Comparison of ENCODE assay signal across 15 cellular contexts in genomic region chr10:98852686-98853085, GRCh38.
DNase-seq lines count a peak whose midpoint lies in the region; ATAC-seq and TF ChIP-seq lines count a peak whose summit lies in the region.
"Had no signal": no experiment of that assay in that cellular context is flagged by ENCODE, and none has a peak within 500 bp of the region (broad histone marks: within the 10 kb centered on the region; RNA-seq: fewer than 3 reads in every experiment).

No MANE protein-coding gene starts in this region.

- H3K23ac ChIP-seq in IMR-90 (ENCODE audit: low read depth, low read length): no peak overlapping the region

- H4K8ac ChIP-seq in IMR-90 (ENCODE audit: low read depth in 2 of 2, low read length in 2 of 2): no peak overlapping the region

- H3K4me1 Mint-ChIP-seq in activated T-helper 1 cell treated with anti-CD3 and anti-CD28 coated beads, Interleukin-12 subunit alpha, Interleukin-12 subunit beta, Interleukin-2, Interleukin-4 antibody, amounts not matched to agents 30 ng/mL and 10 ng/mL and 1 ng/mL, durations not matched to agents 14 hours and 24 hours and 36 hours (ENCODE audit: low read depth): no peaks in the 10 kb centered on the region

- H3F3A ChIP-seq in DOHH2 (ENCODE audit: control insufficient read depth, insufficient read depth) (no peaks in the 10 kb centered on the region), smooth muscle cell (ENCODE audit: low read depth) (no peaks in the 10 kb centered on the region)

- H4K20me1 ChIP-seq in DOHH2 (ENCODE audit: control insufficient read depth, insufficient read depth, low read depth, low read length): no peaks in the 10 kb centered on the region
- no peaks in the 10 kb centered on the region for H4K20me1 ChIP-seq in IMR-90 (ENCODE audit: insufficient read depth, low read length)
- no peaks in the 10 kb centered on the region for H4K20me1 ChIP-seq in smooth muscle cell (ENCODE audit: low read depth)

- CTCF ChIA-PET in IMR-90 (lab: Yijun Ruan, JAX): interaction anchor here (0.6 to 0.8 kb wide), 2 partner anchors 46 to 49 kb away, joined by 3 read pairs; no protein-coding TSS in a partner anchor

- H3K79me1 ChIP-seq in IMR-90 (ENCODE audit: low read depth in 1 of 2, low read length in 2 of 2): no peaks in the 10 kb centered on the region

- peak; percentile 34 for TF ChIP-seq CTCF in DOHH2 (IDR thresholded peaks at IDR 0.05; ENCODE audit: low read depth, low read length, poor library complexity, severe bottlenecking)
- TF ChIP-seq CTCF in IMR-90 (conservative IDR thresholded peaks at IDR 0.05; ENCODE audit: low read depth, low read length): no peak
- peak; percentile 7 for TF ChIP-seq CTCF in RWPE2 (IDR thresholded peaks at IDR 0.05; ENCODE audit: poor library complexity, severe bottlenecking)
- peak; percentile 18 for TF ChIP-seq CTCF in kidney epithelial cell (IDR thresholded peaks at IDR 0.05; ENCODE audit: insufficient read depth, low read length, poor library complexity, severe bottlenecking)
- TF ChIP-seq CTCF in colonic mucosa (IDR thresholded peaks at IDR 0.05): no peak
- no peak for TF ChIP-seq CTCF in smooth muscle cell (IDR thresholded peaks at IDR 0.05; ENCODE audit: borderline replicate concordance, insufficient read depth, poor library complexity, severe bottlenecking)
- peak in 1 of 2 donors; percentile 13 for TF ChIP-seq CTCF in right atrium auricular region (IDR thresholded peaks at IDR 0.05)

- no peak overlapping the region for H3K9ac ChIP-seq in IMR-90 (ENCODE audit: low read depth, low read length)
- no peak overlapping the region for H3K9ac ChIP-seq in colonic mucosa (ENCODE audit: low read depth in 2 of 2, low read length in 2 of 2)
- H3K9ac ChIP-seq in smooth muscle cell (ENCODE audit: low read depth): no peak overlapping the region

- no peak overlapping the region; the same call in 1 of the 2 replicates for H3K56ac ChIP-seq in IMR-90 (ENCODE audit: extremely low read depth, insufficient read depth, low read length)

- H3K79me2 ChIP-seq in DOHH2 (ENCODE audit: control insufficient read depth, low read length): no peaks in the 10 kb centered on the region
- H3K79me2 ChIP-seq in smooth muscle cell (ENCODE audit: low read depth): no peaks in the 10 kb centered on the region

- no peak for ATAC-seq in IMR-90 (ENCODE audit: low read depth)
- no peak for ATAC-seq in RWPE2 (ENCODE audit: low read depth)
- ATAC-seq: left lobe of liver had no signal

- no peak overlapping the region for H3K14ac ChIP-seq in IMR-90 (replicated peaks; ENCODE audit: low read depth, low read length)

- H3K27me3 ChIP-seq in DOHH2 (ENCODE audit: control insufficient read depth, low read length) (no peaks in the 10 kb centered on the region), IMR-90 (ENCODE audit: control insufficient read depth, insufficient read depth, low read length) (no peaks in the 10 kb centered on the region), RWPE2 (ENCODE audit: insufficient read depth, poor library complexity, severe bottlenecking) (peaks cover 4% of the 10 kb centered on the region), kidney epithelial cell (ENCODE audit: control insufficient read depth, insufficient read depth, low read length) (no peaks in the 10 kb centered on the region), colonic mucosa (no peaks in the 10 kb centered on the region), smooth muscle cell (ENCODE audit: low read depth) (no peaks in the 10 kb centered on the region), right atrium auricular region (no peaks in the 10 kb centered on the region)

- intact Hi-C loops in IMR-90 (cut with micrococcal nuclease) (no loop called here), colonic mucosa (cut with DNase I) (no loop called here)
- intact Hi-C loops in activated T-helper 1 cell treated with anti-CD3 and anti-CD28 coated beads, Interleukin-12 subunit alpha, Interleukin-12 subunit beta, Interleukin-2, Interleukin-4 antibody, amounts not matched to agents 30 ng/mL and 10 ng/mL and 1 ng/mL, durations not matched to agents 14 hours and 24 hours and 36 hours (cut with micrococcal nuclease): no loop called here

- no peak overlapping the region for H3K4me3 Mint-ChIP-seq in activated T-helper 1 cell treated with anti-CD3 and anti-CD28 coated beads, Interleukin-12 subunit alpha, Interleukin-12 subunit beta, Interleukin-2, Interleukin-4 antibody, amounts not matched to agents 30 ng/mL and 10 ng/mL and 1 ng/mL, durations not matched to agents 14 hours and 24 hours and 36 hours

- no peak overlapping the region for H3K27ac ChIP-seq in DOHH2 (ENCODE audit: low read depth, low read length)
- H3K27ac ChIP-seq in IMR-90 (ENCODE audit: insufficient read depth, low read length): no peak overlapping the region
- no peak overlapping the region for H3K27ac ChIP-seq in RWPE2 (ENCODE audit: poor library complexity, severe bottlenecking)
- no peak overlapping the region for H3K27ac ChIP-seq in colonic mucosa
- no peak overlapping the region for H3K27ac ChIP-seq in smooth muscle cell (ENCODE audit: low read depth)
- no peak overlapping the region for H3K27ac ChIP-seq in right atrium auricular region

- no peak overlapping the region for H3K4ac ChIP-seq in IMR-90 (ENCODE audit: low read depth, low read length)

- H2AK5ac ChIP-seq in IMR-90 (ENCODE audit: low read depth, low read length): no peak overlapping the region

- no peak overlapping the region for H4K91ac ChIP-seq in IMR-90 (ENCODE audit: insufficient read depth, low read depth, low read length)

- in situ Hi-C loops in IMR-90 (cut with MboI; ENCODE audit: low sequenced_read_pairs): no loop called here

- H3K4me2 ChIP-seq in DOHH2 (ENCODE audit: low read length) (no peak overlapping the region), IMR-90 (ENCODE audit: low read depth, low read length) (no peak overlapping the region), smooth muscle cell (no peak overlapping the region)

- DNase-seq in IMR-90: peak; percentile 0
- DNase-seq in RWPE2 (ENCODE audit: low spot score): no peak
- DNase-seq in kidney epithelial cell (ENCODE audit: low read depth): no peak
- DNase-seq in colonic mucosa: no peak
- DNase-seq in smooth muscle cell (lab: John Stamatoyannopoulos, UW; ENCODE audit: unreplicated experiment): no peak
- DNase-seq in activated T-helper 1 cell treated with anti-CD3 and anti-CD28 coated beads, Interleukin-12 subunit alpha, Interleukin-12 subunit beta, Interleukin-2, Interleukin-4 antibody, amounts not matched to agents 30 ng/mL and 10 ng/mL and 1 ng/mL, durations not matched to agents 14 hours and 24 hours and 36 hours (ENCODE audit: low spot score): no peak
- no peak for DNase-seq in right atrium auricular region (ENCODE audit: low spot score)
- DNase-seq: activated CD4-positive, alpha-beta T cell treated with anti-CD3 and anti-CD28 coated beads for 48 hours; activated CD8-positive, alpha-beta memory T cell treated with anti-CD3 and anti-CD28 coated beads, Interleukin-2, amount 50 U/mL, for 48 hours; activated naive CD4-positive, alpha-beta T cell; NCI-H1694 treated with DMSO at 0.1 percent for 48 hours; NCI-H446; stimulated activated CD4-positive, alpha-beta T cell treated with anti-CD3 and anti-CD28 coated beads, Interleukin-4, amount 100 ng/mL, for 1 hour had no signal

- POLR2A ChIA-PET in IMR-90 (lab: Charles Lee; ENCODE audit: unreplicated experiment): no interaction called here

- H3K9me1 ChIP-seq in IMR-90 (ENCODE audit: insufficient read depth, low read length): no peaks in the 10 kb centered on the region

- TF ChIP-seq POLR2A in IMR-90 (IDR thresholded peaks at IDR 0.05; ENCODE audit: low read depth, low read length): no peak

- no peak overlapping the region for H3K27ac Mint-ChIP-seq in activated T-helper 1 cell treated with anti-CD3 and anti-CD28 coated beads, Interleukin-12 subunit alpha, Interleukin-12 subunit beta, Interleukin-2, Interleukin-4 antibody, amounts not matched to agents 30 ng/mL and 10 ng/mL and 1 ng/mL, durations not matched to agents 14 hours and 24 hours and 36 hours

- H2BK15ac ChIP-seq in IMR-90 (ENCODE audit: low read depth, low read length): no peak overlapping the region

- no peaks in the 10 kb centered on the region for H3K9me2 ChIP-seq in DOHH2 (replicated peaks; ENCODE audit: control insufficient read depth, low read length)

- no peak overlapping the region for H2BK120ac ChIP-seq in IMR-90 (ENCODE audit: low read depth, low read length)

- no peak overlapping the region for H3K18ac ChIP-seq in IMR-90 (ENCODE audit: low read depth, low read length)

- H2AFZ ChIP-seq in IMR-90 (replicated peaks; ENCODE audit: low read length, poor library complexity): no peak overlapping the region
- H2AFZ ChIP-seq in smooth muscle cell (ENCODE audit: low read depth): no peak overlapping the region

- H4K5ac ChIP-seq in IMR-90 (ENCODE audit: low read depth, low read length): no peak overlapping the region

- H3K4me3 ChIP-seq in DOHH2 (ENCODE audit: low read length): no peak overlapping the region
- no peak overlapping the region for H3K4me3 ChIP-seq in IMR-90 (ENCODE audit: insufficient read depth, low read depth, low read length)
- no peak overlapping the region for H3K4me3 ChIP-seq in RWPE2 (ENCODE audit: severe bottlenecking)
- H3K4me3 ChIP-seq in kidney epithelial cell (ENCODE audit: low read depth, low read length): no peak overlapping the region
- no peak overlapping the region for H3K4me3 ChIP-seq in colonic mucosa
- H3K4me3 ChIP-seq in smooth muscle cell: no peak overlapping the region
- no peak overlapping the region for H3K4me3 ChIP-seq in right atrium auricular region

- H3K9me3 Mint-ChIP-seq in activated T-helper 1 cell treated with anti-CD3 and anti-CD28 coated beads, Interleukin-12 subunit alpha, Interleukin-12 subunit beta, Interleukin-2, Interleukin-4 antibody, amounts not matched to agents 30 ng/mL and 10 ng/mL and 1 ng/mL, durations not matched to agents 14 hours and 24 hours and 36 hours: no peaks in the 10 kb centered on the region

- H3K4me1 ChIP-seq in DOHH2 (ENCODE audit: control insufficient read depth, low read length) (no peaks in the 10 kb centered on the region), IMR-90 (ENCODE audit: control insufficient read depth, insufficient read depth, low read length) (no peaks in the 10 kb centered on the region), RWPE2 (ENCODE audit: insufficient read depth, poor library complexity, severe bottlenecking) (no peaks in the 10 kb centered on the region), colonic mucosa (no peaks in the 10 kb centered on the region), smooth muscle cell (ENCODE audit: low read depth) (no peaks in the 10 kb centered on the region), right atrium auricular region (no peaks in the 10 kb centered on the region)

- H2BK5ac ChIP-seq in IMR-90 (ENCODE audit: low read depth, low read length, poor library complexity, severe bottlenecking): no peak overlapping the region

- H3K9me3 ChIP-seq in DOHH2 (ENCODE audit: control insufficient read depth, insufficient read depth, low read length) (no peaks in the 10 kb centered on the region), IMR-90 (ENCODE audit: control insufficient read depth, insufficient read depth, low read length) (no peaks in the 10 kb centered on the region), RWPE2 (ENCODE audit: severe bottlenecking) (no peaks in the 10 kb centered on the region), colonic mucosa (no peaks in the 10 kb centered on the region), smooth muscle cell (replicated peaks; ENCODE audit: low read depth) (no peaks in the 10 kb centered on the region), right atrium auricular region (no peaks in the 10 kb centered on the region)

- no TSS peak for BruUV-seq in IMR-90 (replicated peaks; lab: Mats Ljungman, UMichigan)

- dilution Hi-C loops in IMR-90 (cut with HindIII; ENCODE audit: low sequenced_read_pairs, unreplicated experiment): no loop called here

- no CpG with 5 or more reads among the region's 1 CpG for WGBS in IMR-90 (ENCODE audit: extremely low coverage in 2 of 2, insufficient read length in 1 of 2), 2 experiments
- 67% methylated on average over 1 of the region's 1 CpG for WGBS in smooth muscle cell (ENCODE audit: low lambda C conversion rate)

- no peak for TF ChIP-seq RAD21 in IMR-90 (IDR thresholded peaks at IDR 0.05; ENCODE audit: low read length)

- H3K36me3 ChIP-seq in DOHH2 (ENCODE audit: control insufficient read depth, low read length): no peaks in the 10 kb centered on the region
- H3K36me3 ChIP-seq in IMR-90 (ENCODE audit: control insufficient read depth, insufficient read depth, low read length): no peaks in the 10 kb centered on the region
- no peaks in the 10 kb centered on the region for H3K36me3 ChIP-seq in RWPE2 (ENCODE audit: low read depth)
- no peaks in the 10 kb centered on the region for H3K36me3 ChIP-seq in kidney epithelial cell (ENCODE audit: control insufficient read depth, insufficient read depth, low read length)
- no peaks in the 10 kb centered on the region for H3K36me3 ChIP-seq in colonic mucosa
- no peaks in the 10 kb centered on the region for H3K36me3 ChIP-seq in smooth muscle cell (ENCODE audit: low read depth)
- H3K36me3 ChIP-seq in right atrium auricular region: no peaks in the 10 kb centered on the region

- H2BK20ac ChIP-seq in IMR-90 (ENCODE audit: low read depth, low read length): no peak overlapping the region

- H3K36me3 Mint-ChIP-seq in activated T-helper 1 cell treated with anti-CD3 and anti-CD28 coated beads, Interleukin-12 subunit alpha, Interleukin-12 subunit beta, Interleukin-2, Interleukin-4 antibody, amounts not matched to agents 30 ng/mL and 10 ng/mL and 1 ng/mL, durations not matched to agents 14 hours and 24 hours and 36 hours (ENCODE audit: low read depth): no peaks in the 10 kb centered on the region

- H2AK9ac ChIP-seq in IMR-90 (replicated peaks; ENCODE audit: low read depth, low read length, poor library complexity): no peak overlapping the region

- H3K27me3 Mint-ChIP-seq in activated T-helper 1 cell treated with anti-CD3 and anti-CD28 coated beads, Interleukin-12 subunit alpha, Interleukin-12 subunit beta, Interleukin-2, Interleukin-4 antibody, amounts not matched to agents 30 ng/mL and 10 ng/mL and 1 ng/mL, durations not matched to agents 14 hours and 24 hours and 36 hours (ENCODE audit: insufficient read depth): no peaks in the 10 kb centered on the region

Comparison
In these comparisons a context has a peak if more than half of its experiments do, and no peak if none do; other contexts are left out.
1. CTCF ChIP-seq: peak in DOHH2 (single experiment), RWPE2 (single experiment) and kidney epithelial cell (single experiment); none in IMR-90 (single experiment), colonic mucosa (single experiment) and smooth muscle cell (single experiment).